Comparison of ENCODE assay signal across 1 cellular context in genomic region chr12:6662906-6663742, GRCh38.
TF ChIP-seq lines count a peak whose summit lies in the region.

ING4 (minus strand) TSS chr12:6663119; CDS start chr12:6663101, 18 bp downstream.

TF ChIP-seq in K562, 482 proteins besides CTCF, POLR2A, EP300 and RAD21 (continued from another document):
- TF ChIP-seq ZNF407 (IDR thresholded peaks at IDR 0.05; ENCODE audit: low read depth) (no peak), ZNF77 (CRISPR knock-in tag; IDR thresholded peaks at IDR 0.05) (no peak), NFIX (CRISPR knock-in tag; IDR thresholded peaks at IDR 0.05; ENCODE audit: low read depth) (peak; percentile 19; the same call in 1 of the 2 replicates), ZSCAN32 (CRISPR knock-in tag; IDR thresholded peaks at IDR 0.05) (no peak), HNRNPUL1 (IDR thresholded peaks at IDR 0.05; ENCODE audit: low read length) (no peak), ETV6 (IDR thresholded peaks at IDR 0.05; ENCODE audit: borderline replicate concordance in 1 of 2, low read depth in 2 of 2, low read length in 1 of 2) (no peak), ETV6 (CRISPR knock-in tag; IDR thresholded peaks at IDR 0.05; ENCODE audit: borderline replicate concordance) (no peak), RBM14 (IDR thresholded peaks at IDR 0.05; ENCODE audit: borderline replicate concordance, insufficient read depth, low read depth, low read length) (no peak), ZNF395 (CRISPR knock-in tag; IDR thresholded peaks at IDR 0.05) (no peak; the same call in 1 of the 2 replicates), NR0B1 (IDR thresholded peaks at IDR 0.05; ENCODE audit: partially characterized antibody) (no peak), STAT5B (CRISPR knock-in tag; IDR thresholded peaks at IDR 0.05) (no peak), GTF2F1 (IDR thresholded peaks at IDR 0.05; ENCODE audit: low read depth, low read length) (no peak), MCM5 (IDR thresholded peaks at IDR 0.05; ENCODE audit: low read depth) (no peak), ZNF12 (CRISPR knock-in tag; IDR thresholded peaks at IDR 0.05) (no peak), MEIS2 (IDR thresholded peaks at IDR 0.05; ENCODE audit: partially characterized antibody) (no peak), HSF4 (CRISPR knock-in tag; IDR thresholded peaks at IDR 0.05; ENCODE audit: borderline replicate concordance) (no peak), TAF15 (IDR thresholded peaks at IDR 0.05; ENCODE audit: low read depth, low read length) (no peak), ZFPM2 (CRISPR knock-in tag; IDR thresholded peaks at IDR 0.05) (no peak), SP1 (CRISPR knock-in tag; IDR thresholded peaks at IDR 0.05) (peak; percentile 90), PML (IDR thresholded peaks at IDR 0.05; ENCODE audit: low read length) (no peak), ZSCAN29 (IDR thresholded peaks at IDR 0.05) (no peak; the same call in none of the 2 replicates), ELF1 (tag; IDR thresholded peaks at IDR 0.05) (peak; percentile 100), TOE1 (IDR thresholded peaks at IDR 0.05; ENCODE audit: borderline replicate concordance) (no peak; the same call in 1 of the 2 replicates), TOE1 (CRISPR knock-in tag; IDR thresholded peaks at IDR 0.05; ENCODE audit: borderline replicate concordance, low read depth) (no peak), MTA1 (IDR thresholded peaks at IDR 0.05; ENCODE audit: borderline replicate concordance) (peak; percentile 99), FOSL1 (tag; conservative IDR thresholded peaks at IDR 0.05) (peak; percentile 65; the same call in 1 of the 2 replicates), ETV5 (CRISPR knock-in tag; IDR thresholded peaks at IDR 0.05; ENCODE audit: low read depth) (peak; percentile 97), NR3C1 (CRISPR knock-in tag; IDR thresholded peaks at IDR 0.05) (no peak), ZNF609 (CRISPR knock-in tag; IDR thresholded peaks at IDR 0.05; ENCODE audit: borderline replicate concordance) (no peak), PHTF2 (CRISPR knock-in tag; IDR thresholded peaks at IDR 0.05) (no peak), SP2 (IDR thresholded peaks at IDR 0.05; ENCODE audit: extremely low read depth, low read depth, low read length, poor library complexity, severe bottlenecking) (no peak), WHSC1 (IDR thresholded peaks at IDR 0.05; ENCODE audit: low read length) (no peak)
- TF ChIP-seq, protein P1, sequence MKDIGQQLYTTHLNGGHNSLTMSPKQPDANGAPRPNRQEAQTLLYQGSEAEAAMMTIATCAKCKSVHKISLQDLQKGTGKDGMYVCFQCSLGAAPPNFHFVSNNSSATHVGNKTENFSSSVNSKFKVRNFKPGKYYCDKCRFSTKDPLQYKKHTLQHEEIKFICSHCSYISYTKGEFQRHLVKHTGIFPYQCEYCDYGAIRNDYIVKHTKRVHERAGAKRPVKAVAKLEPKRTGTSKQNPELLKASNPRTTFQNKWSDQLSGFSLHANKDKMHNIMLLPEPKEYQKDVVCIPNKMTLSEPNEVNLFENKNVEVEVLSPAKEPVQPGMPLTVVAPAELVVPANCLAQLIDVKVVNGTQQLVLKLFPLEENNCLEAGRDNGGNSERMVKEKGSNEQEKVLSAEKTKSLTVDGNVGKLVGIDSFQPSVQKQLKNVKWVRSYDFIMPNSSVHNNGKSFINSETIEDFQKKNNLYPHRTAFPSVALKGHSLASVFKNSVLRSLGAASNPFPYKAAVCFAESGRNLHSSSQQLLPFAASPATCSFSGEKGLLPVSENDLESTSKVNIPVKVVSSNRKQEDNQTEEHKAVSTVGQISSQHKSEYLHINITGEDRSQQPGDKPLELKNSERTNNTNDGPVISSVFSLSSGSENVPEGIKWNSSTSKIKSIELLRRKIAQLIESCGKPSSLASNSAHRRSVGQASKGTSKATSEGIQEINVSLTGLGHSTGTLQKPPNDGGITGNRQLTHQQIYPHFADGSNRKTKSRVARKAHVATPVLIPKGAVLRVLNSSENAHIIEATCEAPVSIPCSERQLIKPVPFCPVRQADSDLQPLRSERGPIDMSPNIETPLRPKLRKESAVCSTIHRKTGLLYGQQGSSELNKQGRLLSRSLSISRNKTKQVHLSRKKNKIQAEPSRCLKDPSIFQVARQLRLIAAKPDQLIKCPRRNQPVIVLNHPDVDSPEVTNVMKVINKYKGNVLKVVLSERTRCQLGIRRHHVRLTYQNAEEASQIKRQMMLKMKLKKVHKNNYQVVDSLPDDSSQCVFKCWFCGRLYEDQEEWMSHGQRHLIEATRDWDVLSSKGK (CRISPR knock-in tag; IDR thresholded peaks at IDR 0.05): no peak
- TF ChIP-seq, protein P2, sequence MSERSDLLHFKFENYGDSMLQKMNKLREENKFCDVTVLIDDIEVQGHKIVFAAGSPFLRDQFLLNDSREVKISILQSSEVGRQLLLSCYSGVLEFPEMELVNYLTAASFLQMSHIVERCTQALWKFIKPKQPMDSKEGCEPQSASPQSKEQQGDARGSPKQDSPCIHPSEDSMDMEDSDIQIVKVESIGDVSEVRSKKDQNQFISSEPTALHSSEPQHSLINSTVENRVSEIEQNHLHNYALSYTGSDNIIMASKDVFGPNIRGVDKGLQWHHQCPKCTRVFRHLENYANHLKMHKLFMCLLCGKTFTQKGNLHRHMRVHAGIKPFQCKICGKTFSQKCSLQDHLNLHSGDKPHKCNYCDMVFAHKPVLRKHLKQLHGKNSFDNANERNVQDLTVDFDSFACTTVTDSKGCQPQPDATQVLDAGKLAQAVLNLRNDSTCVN (CRISPR knock-in tag; IDR thresholded peaks at IDR 0.05): no peak
- TF ChIP-seq, protein P3, sequence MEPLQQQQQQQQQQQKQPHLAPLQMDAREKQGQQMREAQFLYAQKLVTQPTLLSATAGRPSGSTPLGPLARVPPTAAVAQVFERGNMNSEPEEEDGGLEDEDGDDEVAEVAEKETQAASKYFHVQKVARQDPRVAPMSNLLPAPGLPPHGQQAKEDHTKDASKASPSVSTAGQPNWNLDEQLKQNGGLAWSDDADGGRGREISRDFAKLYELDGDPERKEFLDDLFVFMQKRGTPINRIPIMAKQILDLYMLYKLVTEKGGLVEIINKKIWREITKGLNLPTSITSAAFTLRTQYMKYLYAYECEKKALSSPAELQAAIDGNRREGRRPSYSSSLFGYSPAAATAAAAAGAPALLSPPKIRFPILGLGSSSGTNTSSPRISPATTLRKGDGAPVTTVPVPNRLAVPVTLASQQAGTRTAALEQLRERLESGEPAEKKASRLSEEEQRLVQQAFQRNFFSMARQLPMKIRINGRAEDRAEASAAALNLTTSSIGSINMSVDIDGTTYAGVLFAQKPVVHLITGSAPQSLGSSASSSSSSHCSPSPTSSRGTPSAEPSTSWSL (CRISPR knock-in tag; IDR thresholded peaks at IDR 0.05; ENCODE audit: borderline replicate concordance): no peak
TF ChIP-seq in K562: peak in this region for 150.
